40 cellular contexts compared by ENCODE assay signal in genomic region chr6:33187809-33188208, GRCh38. TPM values are rescaled to one million over a fixed set of nuclear protein-coding genes. Genes with fewer than 3 reads are reported as not detected.
"Had no signal": no experiment of that assay in that cellular context is flagged by ENCODE, and none has a peak within 500 bp of the region (broad histone marks: within the 10 kb centered on the region; RNA-seq: fewer than 3 reads in every experiment).

No MANE protein-coding gene starts in this region.

- H3K9me3 Mint-ChIP-seq: brain had no signal

- H3K9me3 ChIP-seq: adrenal gland, ascending aorta, body of pancreas, breast epithelium had no signal

- H3K36me3 ChIP-seq: adrenal gland, ascending aorta, brain microvascular endothelial cell, breast epithelium, cardiac muscle cell had no signal

- H3K4me3 Mint-ChIP-seq: activated naive CD4-positive, alpha-beta T cell treated with anti-CD3 and anti-CD28 coated beads for 36 hours; activated naive CD4-positive, alpha-beta T cell treated with anti-CD3 and anti-CD28 coated beads, Interleukin-2, amount 10 ng/mL, durations not matched to agents 7 days and 5 days; activated naive CD4-positive, alpha-beta T cell treated with anti-CD3 and anti-CD28 coated beads, Interleukin-2, amount 50 U/mL, for 24 hours; activated naive CD8-positive, alpha-beta T cell; activated naive CD8-positive, alpha-beta T cell treated with anti-CD3 and anti-CD28 coated beads for 36 hours; activated naive CD8-positive, alpha-beta T cell treated with anti-CD3 and anti-CD28 coated beads, Interleukin-2, amount 10 ng/mL, durations not matched to agents 7 days and 5 days; activated naive CD8-positive, alpha-beta T cell treated with anti-CD3 and anti-CD28 coated beads, Interleukin-2, amount 50 U/mL, for 24 hours; activated T-cell treated with anti-CD3 and anti-CD28 coated beads, Interleukin-2, amount 50 U/mL, for 24 hours; activated T-cell treated with anti-CD3 and anti-CD28 coated beads, Interleukin-2, amount 50 U/mL, for 4 hours; activated T-cell treated with anti-CD3 and anti-CD28 coated beads, Interleukin-2, amount 50 U/mL, for 72 hours; activated T-helper 1 cell treated with anti-CD3 and anti-CD28 coated beads, Interleukin-12 subunit alpha, Interleukin-12 subunit beta, Interleukin-2, Interleukin-4 antibody, amounts not matched to agents 30 ng/mL and 10 ng/mL and 1 ng/mL, durations not matched to agents 14 hours and 24 hours and 36 hours; activated T-helper 17 cell treated with anti-CD3 and anti-CD28 coated beads, Interleukin-2, amount 50 U/mL, for 72 hours; brain; central memory CD8-positive, alpha-beta T cell had no signal

- H3K4me3 ChIP-seq: adrenal gland, ascending aorta, body of pancreas, breast epithelium, cardiac muscle cell had no signal

- H3K27me3 ChIP-seq: breast epithelium, cardiac muscle cell had no signal

- ATAC-seq: activated naive CD4-positive, alpha-beta T cell treated with anti-CD3 and anti-CD28 coated beads, Interleukin-2, amount 50 U/mL, for 72 hours; activated naive CD8-positive, alpha-beta T cell treated with anti-CD3 and anti-CD28 coated beads, Interleukin-2, amount 50 U/mL, for 24 hours; activated T-cell treated with anti-CD3 and anti-CD28 coated beads, Interleukin-2, amount 50 U/mL, for 4 hours; activated T-cell treated with anti-CD3 and anti-CD28 coated beads, Interleukin-2, amount 50 U/mL, for 72 hours; activated T-helper 17 cell treated with anti-CD3 and anti-CD28 coated beads, Interleukin-2, amount 50 U/mL, for 72 hours; body of pancreas had no signal

- H3K27ac Mint-ChIP-seq: activated naive CD4-positive, alpha-beta T cell treated with anti-CD3 and anti-CD28 coated beads for 36 hours; activated naive CD4-positive, alpha-beta T cell treated with anti-CD3 and anti-CD28 coated beads, Interleukin-2, amount 10 ng/mL, durations not matched to agents 7 days and 5 days; activated naive CD4-positive, alpha-beta T cell treated with anti-CD3 and anti-CD28 coated beads, Interleukin-2, amount 50 U/mL, for 24 hours; activated naive CD4-positive, alpha-beta T cell treated with anti-CD3 and anti-CD28 coated beads, Interleukin-2, amount 50 U/mL, for 72 hours; activated naive CD8-positive, alpha-beta T cell; activated naive CD8-positive, alpha-beta T cell treated with anti-CD3 and anti-CD28 coated beads for 36 hours; activated naive CD8-positive, alpha-beta T cell treated with anti-CD3 and anti-CD28 coated beads, Interleukin-2, amount 50 U/mL, for 24 hours; activated T-cell treated with anti-CD3 and anti-CD28 coated beads, Interleukin-2, amount 50 U/mL, for 24 hours; activated T-cell treated with anti-CD3 and anti-CD28 coated beads, Interleukin-2, amount 50 U/mL, for 72 hours; activated T-helper 1 cell treated with anti-CD3 and anti-CD28 coated beads, Interleukin-12 subunit alpha, Interleukin-12 subunit beta, Interleukin-2, Interleukin-4 antibody, amounts not matched to agents 30 ng/mL and 10 ng/mL and 1 ng/mL, durations not matched to agents 14 hours and 24 hours and 36 hours; activated T-helper 17 cell treated with anti-CD3 and anti-CD28 coated beads, Interleukin-2, amount 50 U/mL, for 72 hours; activated T-helper 2 cell treated with anti-CD3 and anti-CD28 coated beads, Interferon-gamma antibody, Interleukin-2, Interleukin-4, amounts not matched to agents 10 μg/mL and 5 μg/mL and 100 μg/mL, durations not matched to agents 14 hours and 24 hours and 36 hours; brain had no signal

- H3K27ac ChIP-seq: adrenal gland, ascending aorta, body of pancreas, brain microvascular endothelial cell, breast epithelium, cardiac muscle cell had no signal

- FAIRE-seq: astrocyte, bronchial epithelial cell had no signal

- DNase-seq: activated effector memory CD4-positive, alpha-beta T cell treated with anti-CD3 and anti-CD28 coated beads, Interleukin-2, amount 50 U/mL, for 16 hours; activated effector memory CD4-positive, alpha-beta T cell treated with Interleukin-2 at 50 U/mL for 16 hours; activated gamma-delta T cell; activated gamma-delta T cell treated with Interleukin-2 at 50 U/mL for 16 hours; activated naive CD4-positive, alpha-beta T cell; activated naive CD4-positive, alpha-beta T cell treated with anti-CD3 and anti-CD28 coated beads for 36 hours; activated naive CD4-positive, alpha-beta T cell treated with anti-CD3 and anti-CD28 coated beads, Interleukin-2, amount 10 ng/mL, durations not matched to agents 7 days and 5 days; activated naive CD4-positive, alpha-beta T cell treated with anti-CD3 and anti-CD28 coated beads, Interleukin-2, amount 50 U/mL, for 16 hours; activated naive CD4-positive, alpha-beta T cell treated with Interleukin-2 at 50 U/mL for 16 hours; activated naive CD8-positive, alpha-beta T cell treated with anti-CD3 and anti-CD28 coated beads for 36 hours; activated naive CD8-positive, alpha-beta T cell treated with anti-CD3 and anti-CD28 coated beads, Interleukin-2, amount 10 ng/mL, durations not matched to agents 7 days and 5 days; activated naive CD8-positive, alpha-beta T cell treated with anti-CD3 and anti-CD28 coated beads, Interleukin-2, amount 50 U/mL, for 24 hours; activated T-cell treated with anti-CD3 and anti-CD28 coated beads, Interleukin-2, amount 50 U/mL, for 1 hour; activated T-cell treated with anti-CD3 and anti-CD28 coated beads, Interleukin-2, amount 50 U/mL, for 24 hours; activated T-cell treated with anti-CD3 and anti-CD28 coated beads, Interleukin-2, amount 50 U/mL, for 4 hours; activated T-cell treated with anti-CD3 and anti-CD28 coated beads, Interleukin-2, amount 50 U/mL, for 48 hours; activated T-cell treated with anti-CD3 and anti-CD28 coated beads, Interleukin-2, amount 50 U/mL, for 72 hours; adrenal gland; amniotic stem cell; amygdala; anterior cingulate cortex; aorta; body of pancreas; brain microvascular endothelial cell; caudate nucleus; central memory CD4-positive, alpha-beta T cell; cerebellar nuclear complex had no signal

RNA-seq across cellular contexts. Expression of gene HSD17B8, which starts 16.6 kb away (rescaled TPM):
- total RNA-seq: ascending aorta had no signal
